In genomic region chr9:94802795-94803194, GRCh38 we compare ENCODE assay signal across 10 cellular contexts.
DNase-seq lines count a peak whose midpoint lies in the region; ATAC-seq and TF ChIP-seq lines count a peak whose summit lies in the region.
"Had no signal": no experiment of that assay in that cellular context is flagged by ENCODE, and none has a peak within 500 bp of the region (broad histone marks: within the 10 kb centered on the region; RNA-seq: fewer than 3 reads in every experiment).

No MANE protein-coding gene starts in this region.

- TF ChIP-seq POLR2A in upper lobe of left lung (IDR thresholded peaks at IDR 0.05) = no peak

- CTCF ChIA-PET in activated CD8-positive, alpha-beta memory T cell treated with anti-CD3 and anti-CD28 coated beads, Interleukin-2, amount 10 ng/mL, durations not matched to agents 7 days and 5 days (lab: Charles Lee) = interaction anchor here (2.5 kb wide), 1 partner anchor 58 kb away, joined by 8 read pairs; no protein-coding TSS in a partner anchor

- no peaks in the 10 kb centered on the region for H3K9me3 Mint-ChIP-seq in activated CD8-positive, alpha-beta memory T cell treated with anti-CD3 and anti-CD28 coated beads, Interleukin-2, amount 10 ng/mL, durations not matched to agents 7 days and 5 days (ENCODE audit: low read depth)

- no peaks in the 10 kb centered on the region for H3K9me3 ChIP-seq in upper lobe of left lung
- H3K9me3 ChIP-seq in right atrium auricular region = no peaks in the 10 kb centered on the region
- H3K9me3 ChIP-seq: pancreas had no signal

- no peak for TF ChIP-seq EP300 in upper lobe of left lung (IDR thresholded peaks at IDR 0.05)

- H3K36me3 ChIP-seq in upper lobe of left lung (peaks cover 0 to 12% (median 0%) of the 10 kb centered on the region in 4 donors), right atrium auricular region (peaks cover 6% of the 10 kb centered on the region)
- H3K36me3 ChIP-seq: pancreas had no signal

- ATAC-seq in GM19023 (IDR thresholded peaks at IDR 0.05; ENCODE audit: unreplicated experiment) (peak; percentile 58), HG03103 (IDR thresholded peaks at IDR 0.05; ENCODE audit: low read depth, unreplicated experiment) (peak; percentile 45), upper lobe of left lung (ENCODE audit: low FRiP score in 2 of 2) (no peak)
- ATAC-seq in activated CD8-positive, alpha-beta memory T cell treated with anti-CD3 and anti-CD28 coated beads, Interleukin-2, amount 10 ng/mL, durations not matched to agents 7 days and 5 days = peak; percentile 93
- ATAC-seq: pancreas had no signal

- DNase-seq in activated CD8-positive, alpha-beta memory T cell treated with anti-CD3 and anti-CD28 coated beads, Interleukin-2, amount 10 ng/mL, durations not matched to agents 7 days and 5 days = peak; percentile 81
- DNase-seq in renal cortical epithelial cell (ENCODE audit: low read depth) (peak; percentile 84), upper lobe of left lung (no peak), GOT3 (lab: John Stamatoyannopoulos, UW) (no peak), anterior cingulate cortex (lab: John Stamatoyannopoulos, UW) (no peak), right atrium auricular region (ENCODE audit: low spot score) (no peak)
- DNase-seq: NCI-H524, pancreas had no signal

- peaks cover 25% of the 10 kb centered on the region for H3K4me1 Mint-ChIP-seq in activated CD8-positive, alpha-beta memory T cell treated with anti-CD3 and anti-CD28 coated beads, Interleukin-2, amount 10 ng/mL, durations not matched to agents 7 days and 5 days

- H3K4me3 Mint-ChIP-seq in activated CD8-positive, alpha-beta memory T cell treated with anti-CD3 and anti-CD28 coated beads, Interleukin-2, amount 10 ng/mL, durations not matched to agents 7 days and 5 days = peak overlapping the region; percentile 20

- H3K36me3 Mint-ChIP-seq in activated CD8-positive, alpha-beta memory T cell treated with anti-CD3 and anti-CD28 coated beads, Interleukin-2, amount 10 ng/mL, durations not matched to agents 7 days and 5 days = peaks cover 34% of the 10 kb centered on the region

- H3K27me3 ChIP-seq in upper lobe of left lung (no peaks in the 10 kb centered on the region), right atrium auricular region (no peaks in the 10 kb centered on the region)
- H3K27me3 ChIP-seq: pancreas had no signal

- WGBS in upper lobe of left lung, 2 donors = 67 to 77% methylated on average over 3 of the region's 3 CpGs

- H3K27ac Mint-ChIP-seq in activated CD8-positive, alpha-beta memory T cell treated with anti-CD3 and anti-CD28 coated beads, Interleukin-2, amount 10 ng/mL, durations not matched to agents 7 days and 5 days = peak overlapping the region; percentile 61

- peaks cover 9% of the 10 kb centered on the region for H3K27me3 Mint-ChIP-seq in activated CD8-positive, alpha-beta memory T cell treated with anti-CD3 and anti-CD28 coated beads, Interleukin-2, amount 10 ng/mL, durations not matched to agents 7 days and 5 days

- H3K27ac ChIP-seq in upper lobe of left lung (peak overlapping the region in 1 of 4 donors; percentile 15), right atrium auricular region (no peak overlapping the region)

- peaks cover 28 to 48% (median 35%) of the 10 kb centered on the region in 4 donors for H3K4me1 ChIP-seq in upper lobe of left lung
- H3K4me1 ChIP-seq in right atrium auricular region = peaks cover 0 to 47% of the 10 kb centered on the region in 2 donors

- TF ChIP-seq CTCF in upper lobe of left lung (IDR thresholded peaks at IDR 0.05) (no peak), right atrium auricular region (IDR thresholded peaks at IDR 0.05) (no peak)

- no peak overlapping the region for H3K4me3 ChIP-seq in upper lobe of left lung
- H3K4me3 ChIP-seq in right atrium auricular region = no peak overlapping the region
- H3K4me3 ChIP-seq: pancreas had no signal

Comparison
In these comparisons a context has a peak if more than half of its experiments do, and no peak if none do; other contexts are left out.
1. ATAC-seq: peak in GM19023 (single experiment), HG03103 (single experiment) and activated CD8-positive, alpha-beta memory T cell treated with anti-CD3 and anti-CD28 coated beads, Interleukin-2, amount 10 ng/mL, durations not matched to agents 7 days and 5 days (single experiment); none in upper lobe of left lung (0 of 2).
2. DNase-seq: peak in activated CD8-positive, alpha-beta memory T cell treated with anti-CD3 and anti-CD28 coated beads, Interleukin-2, amount 10 ng/mL, durations not matched to agents 7 days and 5 days (single experiment) and renal cortical epithelial cell (single experiment); none in upper lobe of left lung (0 of 2), GOT3 (single experiment), anterior cingulate cortex (0 of 58) and right atrium auricular region (single experiment).